In the genomic region with DNA sequence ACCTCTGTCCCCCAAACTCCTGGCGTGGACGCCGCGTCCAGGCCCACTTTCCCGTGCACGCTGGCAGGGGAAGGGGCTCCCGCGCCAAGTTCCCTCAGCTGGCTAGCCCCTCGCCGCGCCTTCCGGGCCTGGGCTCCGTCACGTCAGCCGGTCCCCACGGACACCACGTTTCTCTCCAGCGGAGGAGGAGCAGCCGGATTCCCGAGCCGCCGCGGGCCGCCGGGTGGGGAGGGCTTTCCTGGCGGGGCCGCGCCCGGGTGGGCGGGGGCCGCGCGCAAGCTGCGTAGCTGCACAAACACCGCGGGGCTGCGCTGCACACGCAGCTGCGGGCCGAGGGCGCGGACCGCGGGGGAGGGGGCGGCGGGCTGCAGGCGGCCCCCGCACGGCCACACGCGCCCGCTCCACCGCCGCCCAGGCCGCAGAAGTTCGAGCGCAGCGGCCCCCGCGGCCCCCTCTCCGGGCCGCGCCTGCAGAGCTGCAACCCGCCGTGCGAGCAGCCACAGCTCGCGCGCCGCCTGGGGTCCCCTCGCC, we compare ENCODE assay signal across 8 cellular contexts. TPM values are rescaled to one million over a fixed set of nuclear protein-coding genes. Genes with fewer than 3 reads are reported as not detected.
DNase-seq lines count a peak whose midpoint lies in the region; ATAC-seq, FAIRE-seq and TF ChIP-seq lines count a peak whose summit lies in the region.

No MANE protein-coding gene starts in this region.

- H3K4me2 ChIP-seq in GM23338 (peak overlapping the region; percentile 99), keratinocyte (ENCODE audit: control insufficient read depth, extremely low read depth, insufficient read depth, low read depth, low read length) (peak overlapping the region; percentile 100)

- H3K9me1 ChIP-seq in keratinocyte (ENCODE audit: control insufficient read depth, extremely low read depth, insufficient read depth, low read length) = peaks cover 2% of the 10 kb centered on the region

- peaks cover 11% of the 10 kb centered on the region for H4K20me1 ChIP-seq in GM23338 (replicated peaks; ENCODE audit: insufficient read depth)
- H4K20me1 ChIP-seq in keratinocyte (ENCODE audit: control insufficient read depth, extremely low read depth, insufficient read depth, low read length) = no peaks in the 10 kb centered on the region

- no peaks in the 10 kb centered on the region for H3K9me3 ChIP-seq in T-helper 17 cell (ENCODE audit: control insufficient read depth, low read length, poor library complexity, severe bottlenecking)
- H3K9me3 ChIP-seq in keratinocyte (ENCODE audit: control insufficient read depth, low read depth, low read length) = no peaks in the 10 kb centered on the region

- ATAC-seq in GM23338 (no peak; the same call in 2 of the 3 replicates), T-helper 17 cell (no peak), HG02884 (IDR thresholded peaks at IDR 0.05; ENCODE audit: unreplicated experiment) (no peak)

- dilution Hi-C loops in keratinocyte (cut with MboI; ENCODE audit: extremely low pct_ligation_motif_present, low sequenced_read_pairs) = no loop called here

- peak overlapping the region; percentile 96 for H3K9ac ChIP-seq in keratinocyte (ENCODE audit: control insufficient read depth, extremely low read depth, insufficient read depth, low read length)

- TF ChIP-seq CTCF in GM23338 (conservative IDR thresholded peaks at IDR 0.05; ENCODE audit: low read depth in 2 of 2) (no peak), keratinocyte (optimal IDR thresholded peaks at IDR 0.05 in 1 of 3, IDR thresholded peaks at IDR 0.05 in 1 of 3, conservative IDR thresholded peaks at IDR 0.05 in 1 of 3; ENCODE audit: extremely low read depth in 1 of 3, insufficient read depth in 2 of 3, low read length in 3 of 3) (no peak)

- H3K9me2 ChIP-seq in GM23338 (ENCODE audit: insufficient read depth) = no peaks in the 10 kb centered on the region

- peaks cover 46% of the 10 kb centered on the region for H3K27me3 Mint-ChIP-seq in GM23338 (ENCODE audit: insufficient read depth, low read depth, poor library complexity)
- no peaks in the 10 kb centered on the region for H3K27me3 Mint-ChIP-seq in T-helper 17 cell

- peak overlapping the region; percentile 73 for H3K4me3 Mint-ChIP-seq in GM23338
- peak overlapping the region; percentile 92 for H3K4me3 Mint-ChIP-seq in T-helper 17 cell

- H3K9me3 Mint-ChIP-seq in GM23338 = no peaks in the 10 kb centered on the region; the same call in 2 of the 3 replicates

- peak; percentile 79 for DNase-seq in AG08396 (ENCODE audit: low spot score)
- DNase-seq in GM23338 (ENCODE audit: low spot score) = peak; percentile 15
- peak; percentile 36 to 58 (median 53) for DNase-seq in T-helper 17 cell
- DNase-seq in cerebellar cortex (ENCODE audit: low spot score) = peak; percentile 31
- DNase-seq in keratinocyte (ENCODE audit: low read depth, low spot score) = no peak
- DNase-seq in stimulated activated CD4-positive, alpha-beta T cell treated with anti-CD3 and anti-CD28 coated beads, Interleukin-1b, Interleukin-23, amount 100 ng/mL, for 48 hours = peak; percentile 52
- no peak for DNase-seq in NCI-H2107 (lab: John Stamatoyannopoulos, UW)

- H3K36me3 ChIP-seq in GM23338 (ENCODE audit: insufficient read depth) (no peaks in the 10 kb centered on the region), keratinocyte (ENCODE audit: control insufficient read depth in 2 of 2, extremely low read depth in 1 of 2, insufficient read depth in 2 of 2, low read length in 2 of 2) (peaks cover 0 to 2% of the 10 kb centered on the region in 2 experiments)

- no peak overlapping the region for H3K27ac Mint-ChIP-seq in GM23338
- H3K27ac Mint-ChIP-seq in T-helper 17 cell = peak overlapping the region; percentile 94

- H3K79me2 ChIP-seq in GM23338 (replicated peaks; ENCODE audit: insufficient read depth) (peaks cover 30% of the 10 kb centered on the region), keratinocyte (ENCODE audit: control insufficient read depth, insufficient read depth, low read length) (peaks cover 64% of the 10 kb centered on the region)

- H2AFZ ChIP-seq in GM23338 (no peak overlapping the region), keratinocyte (ENCODE audit: control insufficient read depth, low read length) (no peak overlapping the region)

- H3F3A ChIP-seq in GM23338 (replicated peaks; ENCODE audit: low read depth) = 0 out of 2 replicates have a peak, but pooled peaks cover 8% of the 10 kb centered on the region

- no peaks in the 10 kb centered on the region; the same call in 2 of the 3 replicates for H3K36me3 Mint-ChIP-seq in GM23338 (ENCODE audit: low read depth)
- no peaks in the 10 kb centered on the region for H3K36me3 Mint-ChIP-seq in T-helper 17 cell (ENCODE audit: low read depth)

- peaks cover 59% of the 10 kb centered on the region for H3K4me1 Mint-ChIP-seq in GM23338
- peaks cover 66% of the 10 kb centered on the region for H3K4me1 Mint-ChIP-seq in T-helper 17 cell

- peak overlapping the region; percentile 91 for H3K4me3 ChIP-seq in GM23338
- H3K4me3 ChIP-seq in keratinocyte (ENCODE audit: control insufficient read depth in 2 of 3, extremely low read depth in 1 of 3, insufficient read depth in 2 of 3, low read depth in 1 of 3, low read length in 3 of 3) = peak overlapping the region; percentile 76 to 89 (median 88)

- H3K27me3 ChIP-seq in GM23338 (ENCODE audit: insufficient read depth) (peaks cover 41% of the 10 kb centered on the region), keratinocyte (ENCODE audit: control insufficient read depth, extremely low read depth, insufficient read depth, low read length) (no peaks in the 10 kb centered on the region)

- H3K4me1 ChIP-seq in GM23338 (ENCODE audit: insufficient read depth) = peaks cover 25% of the 10 kb centered on the region
- H3K4me1 ChIP-seq in keratinocyte (ENCODE audit: control insufficient read depth, extremely low read depth, insufficient read depth, low read length) = peaks cover 63% of the 10 kb centered on the region

- FAIRE-seq in keratinocyte (lab: Jason Lieb, UNC) = no peak

- no peak overlapping the region for H3K27ac ChIP-seq in GM23338 (ENCODE audit: low read depth)
- H3K27ac ChIP-seq in keratinocyte (ENCODE audit: control insufficient read depth, insufficient read depth, low read length) = peak overlapping the region; percentile 98

TF ChIP-seq in GM23338, 12 proteins besides CTCF, POLR2A, EP300 and RAD21:
- TF ChIP-seq POLR2AphosphoS5 (IDR thresholded peaks at IDR 0.05; ENCODE audit: low read depth) (no peak), NANOG (IDR thresholded peaks at IDR 0.05; ENCODE audit: borderline replicate concordance) (no peak)

RNA-seq across cellular contexts. Expression of a gene that starts 45.1 kb away (rescaled TPM):
- 32.9 and 35.6 TPM in 2 replicates for total RNA-seq in GM23338 (2014; rRNA removed; shearing (Covaris generic))
- 18.2 and 19.6 TPM in 2 replicates for polyA plus RNA-seq in GM23338 (2016; fragmentation: Nextera tagmentation; extraction: Ambion mirVana)
- 10 to 100 TPM; 42.0 to 53.7 TPM for total RNA-seq in T-helper 17 cell
- polyA plus RNA-seq in keratinocyte = 5.9 to 16.8 TPM (median 8.2 TPM) in 3 replicates
- polyA plus RNA-seq in keratinocyte (2011; ENCODE audit: low read depth) = 12.9 TPM
- 10.9 and 12.3 TPM in 2 replicates for polyA plus RNA-seq in keratinocyte (2011; cell fraction: cytosol; rRNA removed)
- 24.4 and 25.3 TPM in 2 replicates for polyA plus RNA-seq in keratinocyte (2011; cell fraction: nucleus; rRNA removed)
- polyA plus RNA-seq in keratinocyte (2012; ENCODE audit: low replicate concordance) = 19.9 and 21.2 TPM in 2 replicates
- 3.5 to 6.1 TPM (median 5.5 TPM) in 3 replicates for polyA minus RNA-seq in keratinocyte
- polyA minus RNA-seq in keratinocyte (2011; cell fraction: cytosol; rRNA and poly(A)+ RNA removed) = 7.5 TPM
- polyA minus RNA-seq in keratinocyte (2011; cell fraction: nucleus; rRNA and poly(A)+ RNA removed) = 6.1 and 8.4 TPM in 2 replicates

Comparison
In these comparisons a context has a peak if more than half of its experiments do, and no peak if none do; other contexts are left out.
1. DNase-seq: peak in AG08396 (single experiment), GM23338 (single experiment), T-helper 17 cell (3 of 3), cerebellar cortex (single experiment) and stimulated activated CD4-positive, alpha-beta T cell treated with anti-CD3 and anti-CD28 coated beads, Interleukin-1b, Interleukin-23, amount 100 ng/mL, for 48 hours (single experiment); none in keratinocyte (single experiment) and NCI-H2107 (single experiment).